In the genomic region with DNA sequence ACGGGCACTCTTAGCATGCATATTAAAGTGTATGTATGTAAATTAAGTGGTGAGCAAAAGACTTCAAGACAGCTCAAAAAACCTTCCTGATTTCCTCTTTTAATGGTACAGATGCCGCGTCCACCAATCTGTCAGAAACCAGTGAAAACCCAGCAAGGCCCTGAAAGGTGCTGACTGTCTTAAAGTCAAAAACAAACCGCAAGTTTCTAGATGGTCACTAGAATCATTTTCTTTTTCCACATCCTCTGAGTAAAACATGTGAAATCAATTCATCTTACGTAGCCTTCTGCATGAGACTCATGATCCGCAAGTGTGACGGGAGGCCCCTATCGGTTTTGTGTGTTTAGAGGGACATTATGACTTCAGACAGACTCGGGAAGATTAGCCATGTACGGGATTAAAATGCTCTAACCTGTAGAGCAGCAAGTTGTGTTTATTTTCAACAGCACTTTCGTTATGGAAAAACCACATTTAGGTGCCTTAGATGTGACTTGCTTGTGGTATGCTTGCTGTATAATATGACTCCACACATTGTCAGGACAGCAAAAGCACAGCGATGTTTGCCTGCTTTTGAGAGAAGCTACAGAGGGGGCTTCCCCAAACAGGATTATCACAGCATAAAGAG, we compare ENCODE assay signal across 10 cellular contexts.
A peak's percentile ranks its signal among the peaks of the same experiment; 100 is the strongest.
DNase-seq lines count a peak whose midpoint lies in the region; ATAC-seq, FAIRE-seq and TF ChIP-seq lines count a peak whose summit lies in the region.
"Had no signal": no experiment of that assay in that cellular context is flagged by ENCODE, and none has a peak within 500 bp of the region (broad histone marks: within the 10 kb centered on the region; RNA-seq: fewer than 3 reads in every experiment).

No MANE protein-coding gene starts in this region.

- intact Hi-C loops in vagina (cut with DNase I): no loop called here

- H4K20me1 ChIP-seq in GM23248 (ENCODE audit: insufficient read depth): no peaks in the 10 kb centered on the region

- H3K4me1 ChIP-seq in vagina (peaks cover 4% of the 10 kb centered on the region), GM23248 (ENCODE audit: insufficient read depth) (no peaks in the 10 kb centered on the region)

- H3K9ac ChIP-seq in GM23248: no peak overlapping the region

- in situ Hi-C loops in GM23248 (cut with MboI): no loop called here

- 96% methylated on average over 12 of the region's 12 CpGs for WGBS in GM23248 (ENCODE audit: low coverage in 1 of 2, low lambda C conversion rate in 2 of 2, missing lambda C conversion rate in 2 of 2), 2 experiments

- TF ChIP-seq POLR2A in vagina (IDR thresholded peaks at IDR 0.05): no peak

- H3K9me3 ChIP-seq in vagina (no peaks in the 10 kb centered on the region), GM23248 (ENCODE audit: low read depth) (no peaks in the 10 kb centered on the region)
- H3K9me3 ChIP-seq: psoas muscle had no signal

- H3K27ac ChIP-seq in vagina (no peak overlapping the region), GM23248 (no peak overlapping the region)
- H3K27ac ChIP-seq: psoas muscle had no signal

- H3K27me3 ChIP-seq in vagina (no peaks in the 10 kb centered on the region), GM23248 (replicated peaks; ENCODE audit: insufficient read depth) (no peaks in the 10 kb centered on the region)

- H3K9me2 ChIP-seq in GM23248 (ENCODE audit: insufficient read depth): no peaks in the 10 kb centered on the region

- H3F3A ChIP-seq in GM23248 (ENCODE audit: insufficient read depth): no peaks in the 10 kb centered on the region

- ATAC-seq in GM18867 (IDR thresholded peaks at IDR 0.05; ENCODE audit: unreplicated experiment) (peak; percentile 95), GM21515 (IDR thresholded peaks at IDR 0.05; ENCODE audit: unreplicated experiment) (peak; percentile 91), HG03342 (IDR thresholded peaks at IDR 0.05; ENCODE audit: unreplicated experiment) (peak; percentile 93)
- ATAC-seq: psoas muscle had no signal

- TF ChIP-seq CTCF in vagina (IDR thresholded peaks at IDR 0.05): no peak

- H3K79me2 ChIP-seq in GM23248 (ENCODE audit: insufficient read depth): no peaks in the 10 kb centered on the region

- peak; percentile 53 for FAIRE-seq in colon (lab: Jason Lieb, UNC)

- DNase-seq in NCI-H226 (no peak), nucleus accumbens (lab: John Stamatoyannopoulos, UW) (no peak), vagina (ENCODE audit: extremely low spot score in 2 of 2) (no peak), GM23248 (no peak)
- DNase-seq: NCI-H2029, psoas muscle had no signal

- no peak overlapping the region for H3K4me2 ChIP-seq in GM23248 (ENCODE audit: unreplicated experiment)

- H3K4me3 ChIP-seq in vagina: no peak overlapping the region
- H3K4me3 ChIP-seq in GM23248: no peak overlapping the region
- H3K4me3 ChIP-seq: psoas muscle had no signal

- H2AFZ ChIP-seq in GM23248: no peak overlapping the region

- H3K36me3 ChIP-seq in vagina (no peaks in the 10 kb centered on the region), GM23248 (ENCODE audit: low read depth) (no peaks in the 10 kb centered on the region)
